ENCODE assay signal across 1 cellular context in genomic region chr10:79176949-79177602, GRCh38.
TF ChIP-seq lines count a peak whose summit lies in the region.

No MANE protein-coding gene starts in this region.

TF ChIP-seq in HepG2, 621 proteins besides CTCF, POLR2A, EP300 and RAD21 (continued from another document and continues in another):
- TF ChIP-seq, protein P1, sequence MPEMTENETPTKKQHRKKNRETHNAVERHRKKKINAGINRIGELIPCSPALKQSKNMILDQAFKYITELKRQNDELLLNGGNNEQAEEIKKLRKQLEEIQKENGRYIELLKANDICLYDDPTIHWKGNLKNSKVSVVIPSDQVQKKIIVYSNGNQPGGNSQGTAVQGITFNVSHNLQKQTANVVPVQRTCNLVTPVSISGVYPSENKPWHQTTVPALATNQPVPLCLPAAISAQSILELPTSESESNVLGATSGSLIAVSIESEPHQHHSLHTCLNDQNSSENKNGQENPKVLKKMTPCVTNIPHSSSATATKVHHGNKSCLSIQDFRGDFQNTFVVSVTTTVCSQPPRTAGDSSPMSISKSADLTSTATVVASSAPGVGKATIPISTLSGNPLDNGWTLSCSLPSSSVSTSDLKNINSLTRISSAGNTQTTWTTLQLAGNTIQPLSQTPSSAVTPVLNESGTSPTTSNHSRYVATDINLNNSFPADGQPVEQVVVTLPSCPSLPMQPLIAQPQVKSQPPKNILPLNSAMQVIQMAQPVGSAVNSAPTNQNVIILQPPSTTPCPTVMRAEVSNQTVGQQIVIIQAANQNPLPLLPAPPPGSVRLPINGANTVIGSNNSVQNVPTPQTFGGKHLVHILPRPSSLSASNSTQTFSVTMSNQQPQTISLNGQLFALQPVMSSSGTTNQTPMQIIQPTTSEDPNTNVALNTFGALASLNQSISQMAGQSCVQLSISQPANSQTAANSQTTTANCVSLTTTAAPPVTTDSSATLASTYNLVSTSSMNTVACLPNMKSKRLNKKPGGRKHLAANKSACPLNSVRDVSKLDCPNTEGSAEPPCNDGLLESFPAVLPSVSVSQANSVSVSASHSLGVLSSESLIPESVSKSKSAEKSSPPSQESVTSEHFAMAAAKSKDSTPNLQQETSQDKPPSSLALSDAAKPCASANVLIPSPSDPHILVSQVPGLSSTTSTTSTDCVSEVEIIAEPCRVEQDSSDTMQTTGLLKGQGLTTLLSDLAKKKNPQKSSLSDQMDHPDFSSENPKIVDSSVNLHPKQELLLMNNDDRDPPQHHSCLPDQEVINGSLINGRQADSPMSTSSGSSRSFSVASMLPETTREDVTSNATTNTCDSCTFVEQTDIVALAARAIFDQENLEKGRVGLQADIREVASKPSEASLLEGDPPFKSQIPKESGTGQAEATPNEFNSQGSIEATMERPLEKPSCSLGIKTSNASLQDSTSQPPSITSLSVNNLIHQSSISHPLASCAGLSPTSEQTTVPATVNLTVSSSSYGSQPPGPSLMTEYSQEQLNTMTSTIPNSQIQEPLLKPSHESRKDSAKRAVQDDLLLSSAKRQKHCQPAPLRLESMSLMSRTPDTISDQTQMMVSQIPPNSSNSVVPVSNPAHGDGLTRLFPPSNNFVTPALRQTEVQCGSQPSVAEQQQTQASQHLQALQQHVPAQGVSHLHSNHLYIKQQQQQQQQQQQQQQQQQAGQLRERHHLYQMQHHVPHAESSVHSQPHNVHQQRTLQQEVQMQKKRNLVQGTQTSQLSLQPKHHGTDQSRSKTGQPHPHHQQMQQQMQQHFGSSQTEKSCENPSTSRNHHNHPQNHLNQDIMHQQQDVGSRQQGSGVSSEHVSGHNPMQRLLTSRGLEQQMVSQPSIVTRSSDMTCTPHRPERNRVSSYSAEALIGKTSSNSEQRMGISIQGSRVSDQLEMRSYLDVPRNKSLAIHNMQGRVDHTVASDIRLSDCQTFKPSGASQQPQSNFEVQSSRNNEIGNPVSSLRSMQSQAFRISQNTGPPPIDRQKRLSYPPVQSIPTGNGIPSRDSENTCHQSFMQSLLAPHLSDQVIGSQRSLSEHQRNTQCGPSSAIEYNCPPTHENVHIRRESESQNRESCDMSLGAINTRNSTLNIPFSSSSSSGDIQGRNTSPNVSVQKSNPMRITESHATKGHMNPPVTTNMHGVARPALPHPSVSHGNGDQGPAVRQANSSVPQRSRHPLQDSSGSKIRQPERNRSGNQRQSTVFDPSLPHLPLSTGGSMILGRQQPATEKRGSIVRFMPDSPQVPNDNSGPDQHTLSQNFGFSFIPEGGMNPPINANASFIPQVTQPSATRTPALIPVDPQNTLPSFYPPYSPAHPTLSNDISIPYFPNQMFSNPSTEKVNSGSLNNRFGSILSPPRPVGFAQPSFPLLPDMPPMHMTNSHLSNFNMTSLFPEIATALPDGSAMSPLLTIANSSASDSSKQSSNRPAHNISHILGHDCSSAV (CRISPR knock-in tag; IDR thresholded peaks at IDR 0.05; ENCODE audit: borderline replicate concordance), result no peak
- TF ChIP-seq, protein P2, sequence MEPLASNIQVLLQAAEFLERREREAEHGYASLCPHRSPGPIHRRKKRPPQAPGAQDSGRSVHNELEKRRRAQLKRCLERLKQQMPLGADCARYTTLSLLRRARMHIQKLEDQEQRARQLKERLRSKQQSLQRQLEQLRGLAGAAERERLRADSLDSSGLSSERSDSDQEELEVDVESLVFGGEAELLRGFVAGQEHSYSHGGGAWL (CRISPR knock-in tag; IDR thresholded peaks at IDR 0.05), result no peak
- TF ChIP-seq ZNF20 (CRISPR knock-in tag; IDR thresholded peaks at IDR 0.05), result no peak
- no peak for TF ChIP-seq FOXO4 (CRISPR knock-in tag; conservative IDR thresholded peaks at IDR 0.05)
- TF ChIP-seq ZNF737 (CRISPR knock-in tag; IDR thresholded peaks at IDR 0.05; ENCODE audit: borderline replicate concordance), result no peak
- peak; percentile 53; the same call in 1 of the 2 replicates for TF ChIP-seq KMT2A (CRISPR knock-in tag; IDR thresholded peaks at IDR 0.05)
- no peak for TF ChIP-seq MAZ (IDR thresholded peaks at IDR 0.05; ENCODE audit: borderline replicate concordance, low read depth, low read length)
- no peak for TF ChIP-seq MAZ (CRISPR knock-in tag; IDR thresholded peaks at IDR 0.05; ENCODE audit: low read depth)
- TF ChIP-seq ISX (CRISPR knock-in tag; conservative IDR thresholded peaks at IDR 0.05), result no peak
- TF ChIP-seq MBNL3 (CRISPR knock-in tag; conservative IDR thresholded peaks at IDR 0.05), result no peak
- TF ChIP-seq, protein P3, sequence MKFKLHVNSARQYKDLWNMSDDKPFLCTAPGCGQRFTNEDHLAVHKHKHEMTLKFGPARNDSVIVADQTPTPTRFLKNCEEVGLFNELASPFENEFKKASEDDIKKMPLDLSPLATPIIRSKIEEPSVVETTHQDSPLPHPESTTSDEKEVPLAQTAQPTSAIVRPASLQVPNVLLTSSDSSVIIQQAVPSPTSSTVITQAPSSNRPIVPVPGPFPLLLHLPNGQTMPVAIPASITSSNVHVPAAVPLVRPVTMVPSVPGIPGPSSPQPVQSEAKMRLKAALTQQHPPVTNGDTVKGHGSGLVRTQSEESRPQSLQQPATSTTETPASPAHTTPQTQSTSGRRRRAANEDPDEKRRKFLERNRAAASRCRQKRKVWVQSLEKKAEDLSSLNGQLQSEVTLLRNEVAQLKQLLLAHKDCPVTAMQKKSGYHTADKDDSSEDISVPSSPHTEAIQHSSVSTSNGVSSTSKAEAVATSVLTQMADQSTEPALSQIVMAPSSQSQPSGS (CRISPR knock-in tag; IDR thresholded peaks at IDR 0.05), result no peak
- TF ChIP-seq ZNF777 (CRISPR knock-in tag; IDR thresholded peaks at IDR 0.05), result no peak
- TF ChIP-seq PCBP1 (IDR thresholded peaks at IDR 0.05; ENCODE audit: borderline replicate concordance, low read depth, low read length), result no peak
- TF ChIP-seq RELA (CRISPR knock-in tag; IDR thresholded peaks at IDR 0.05), result no peak
- TF ChIP-seq ZNF446 (CRISPR knock-in tag; IDR thresholded peaks at IDR 0.05), result no peak
- TF ChIP-seq, protein P4, sequence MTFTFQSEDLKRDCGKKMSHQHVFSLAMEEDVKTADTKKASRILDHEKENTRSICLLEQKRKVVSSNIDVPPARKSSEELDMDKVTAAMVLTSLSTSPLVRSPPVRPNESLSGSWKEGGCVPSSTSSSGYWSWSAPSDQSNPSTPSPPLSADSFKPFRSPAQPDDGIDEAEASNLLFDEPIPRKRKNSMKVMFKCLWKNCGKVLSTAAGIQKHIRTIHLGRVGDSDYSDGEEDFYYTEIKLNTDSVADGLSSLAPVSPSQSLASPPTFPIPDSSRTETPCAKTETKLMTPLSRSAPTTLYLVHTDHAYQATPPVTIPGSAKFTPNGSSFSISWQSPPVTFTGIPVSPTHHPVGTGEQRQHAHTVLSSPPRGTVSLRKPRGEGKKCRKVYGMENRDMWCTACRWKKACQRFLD (CRISPR knock-in tag; IDR thresholded peaks at IDR 0.05; ENCODE audit: borderline replicate concordance), result no peak
- TF ChIP-seq, protein P5, sequence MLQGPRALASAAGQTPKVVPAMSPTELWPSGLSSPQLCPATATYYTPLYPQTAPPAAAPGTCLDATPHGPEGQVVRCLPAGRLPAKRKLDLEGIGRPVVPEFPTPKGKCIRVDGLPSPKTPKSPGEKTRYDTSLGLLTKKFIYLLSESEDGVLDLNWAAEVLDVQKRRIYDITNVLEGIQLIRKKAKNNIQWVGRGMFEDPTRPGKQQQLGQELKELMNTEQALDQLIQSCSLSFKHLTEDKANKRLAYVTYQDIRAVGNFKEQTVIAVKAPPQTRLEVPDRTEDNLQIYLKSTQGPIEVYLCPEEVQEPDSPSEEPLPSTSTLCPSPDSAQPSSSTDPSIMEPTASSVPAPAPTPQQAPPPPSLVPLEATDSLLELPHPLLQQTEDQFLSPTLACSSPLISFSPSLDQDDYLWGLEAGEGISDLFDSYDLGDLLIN (CRISPR knock-in tag; IDR thresholded peaks at IDR 0.05; ENCODE audit: borderline replicate concordance), result no peak
- no peak for TF ChIP-seq PRPF4 (IDR thresholded peaks at IDR 0.05; ENCODE audit: low read depth, low read length, poor library complexity, severe bottlenecking)
- TF ChIP-seq, protein P6, sequence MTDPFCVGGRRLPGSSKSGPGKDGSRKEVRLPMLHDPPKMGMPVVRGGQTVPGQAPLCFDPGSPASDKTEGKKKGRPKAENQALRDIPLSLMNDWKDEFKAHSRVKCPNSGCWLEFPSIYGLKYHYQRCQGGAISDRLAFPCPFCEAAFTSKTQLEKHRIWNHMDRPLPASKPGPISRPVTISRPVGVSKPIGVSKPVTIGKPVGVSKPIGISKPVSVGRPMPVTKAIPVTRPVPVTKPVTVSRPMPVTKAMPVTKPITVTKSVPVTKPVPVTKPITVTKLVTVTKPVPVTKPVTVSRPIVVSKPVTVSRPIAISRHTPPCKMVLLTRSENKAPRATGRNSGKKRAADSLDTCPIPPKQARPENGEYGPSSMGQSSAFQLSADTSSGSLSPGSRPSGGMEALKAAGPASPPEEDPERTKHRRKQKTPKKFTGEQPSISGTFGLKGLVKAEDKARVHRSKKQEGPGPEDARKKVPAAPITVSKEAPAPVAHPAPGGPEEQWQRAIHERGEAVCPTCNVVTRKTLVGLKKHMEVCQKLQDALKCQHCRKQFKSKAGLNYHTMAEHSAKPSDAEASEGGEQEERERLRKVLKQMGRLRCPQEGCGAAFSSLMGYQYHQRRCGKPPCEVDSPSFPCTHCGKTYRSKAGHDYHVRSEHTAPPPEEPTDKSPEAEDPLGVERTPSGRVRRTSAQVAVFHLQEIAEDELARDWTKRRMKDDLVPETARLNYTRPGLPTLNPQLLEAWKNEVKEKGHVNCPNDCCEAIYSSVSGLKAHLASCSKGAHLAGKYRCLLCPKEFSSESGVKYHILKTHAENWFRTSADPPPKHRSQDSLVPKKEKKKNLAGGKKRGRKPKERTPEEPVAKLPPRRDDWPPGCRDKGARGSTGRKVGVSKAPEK (CRISPR knock-in tag; IDR thresholded peaks at IDR 0.05; ENCODE audit: borderline replicate concordance), result no peak
- TF ChIP-seq ZBTB26 (CRISPR knock-in tag; IDR thresholded peaks at IDR 0.05; ENCODE audit: borderline replicate concordance), result no peak
- TF ChIP-seq ZNF775 (CRISPR knock-in tag; IDR thresholded peaks at IDR 0.05; ENCODE audit: borderline replicate concordance), result no peak
- no peak for TF ChIP-seq CHD4 (IDR thresholded peaks at IDR 0.05; ENCODE audit: borderline replicate concordance, low read length)
- TF ChIP-seq MZF1 (CRISPR knock-in tag; IDR thresholded peaks at IDR 0.05; ENCODE audit: borderline replicate concordance), result no peak
- peak; percentile 94 for TF ChIP-seq ZFX (CRISPR knock-in tag; IDR thresholded peaks at IDR 0.05; ENCODE audit: low read depth)
- TF ChIP-seq PHF21A (CRISPR knock-in tag; IDR thresholded peaks at IDR 0.05), result peak; percentile 89
- TF ChIP-seq KDM2A (CRISPR knock-in tag; IDR thresholded peaks at IDR 0.05; ENCODE audit: borderline replicate concordance, low read depth), result no peak
- TF ChIP-seq ZNF34 (CRISPR knock-in tag; IDR thresholded peaks at IDR 0.05; ENCODE audit: borderline replicate concordance), result no peak
- TF ChIP-seq TCF7L2 (IDR thresholded peaks at IDR 0.05; ENCODE audit: low read depth, low read length), result no peak
- no peak; the same call in 1 of the 2 replicates for TF ChIP-seq AKAP8 (CRISPR knock-in tag; IDR thresholded peaks at IDR 0.05)
- TF ChIP-seq ZNF614 (CRISPR knock-in tag; IDR thresholded peaks at IDR 0.05; ENCODE audit: borderline replicate concordance), result 0 out of 2 replicates have a peak, but pooled peaks have one; percentile 58
- no peak for TF ChIP-seq RNF2 (conservative IDR thresholded peaks at IDR 0.05; ENCODE audit: low read depth)
- TF ChIP-seq CEBPG (CRISPR knock-in tag; IDR thresholded peaks at IDR 0.05), result peak; percentile 28; the same call in 1 of the 2 replicates
- TF ChIP-seq PHF8 (CRISPR knock-in tag; IDR thresholded peaks at IDR 0.05), result no peak
- no peak for TF ChIP-seq IRX3 (CRISPR knock-in tag; IDR thresholded peaks at IDR 0.05; ENCODE audit: borderline replicate concordance, low read depth)
- TF ChIP-seq, protein P7, sequence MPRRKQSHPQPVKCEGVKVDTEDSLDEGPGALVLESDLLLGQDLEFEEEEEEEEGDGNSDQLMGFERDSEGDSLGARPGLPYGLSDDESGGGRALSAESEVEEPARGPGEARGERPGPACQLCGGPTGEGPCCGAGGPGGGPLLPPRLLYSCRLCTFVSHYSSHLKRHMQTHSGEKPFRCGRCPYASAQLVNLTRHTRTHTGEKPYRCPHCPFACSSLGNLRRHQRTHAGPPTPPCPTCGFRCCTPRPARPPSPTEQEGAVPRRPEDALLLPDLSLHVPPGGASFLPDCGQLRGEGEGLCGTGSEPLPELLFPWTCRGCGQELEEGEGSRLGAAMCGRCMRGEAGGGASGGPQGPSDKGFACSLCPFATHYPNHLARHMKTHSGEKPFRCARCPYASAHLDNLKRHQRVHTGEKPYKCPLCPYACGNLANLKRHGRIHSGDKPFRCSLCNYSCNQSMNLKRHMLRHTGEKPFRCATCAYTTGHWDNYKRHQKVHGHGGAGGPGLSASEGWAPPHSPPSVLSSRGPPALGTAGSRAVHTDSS (CRISPR knock-in tag; conservative IDR thresholded peaks at IDR 0.05), result no peak
- no peak for TF ChIP-seq XBP1 (CRISPR knock-in tag; IDR thresholded peaks at IDR 0.05)
- TF ChIP-seq MEF2D (CRISPR knock-in tag; IDR thresholded peaks at IDR 0.05), result no peak
- TF ChIP-seq FLYWCH1 (CRISPR knock-in tag; IDR thresholded peaks at IDR 0.05), result no peak
- no peak for TF ChIP-seq ZFP36 (IDR thresholded peaks at IDR 0.05; ENCODE audit: borderline replicate concordance, low read depth, low read length, partially characterized antibody)
- no peak for TF ChIP-seq ZNF432 (CRISPR knock-in tag; IDR thresholded peaks at IDR 0.05; ENCODE audit: borderline replicate concordance)
- peak; percentile 82 for TF ChIP-seq ZFY (CRISPR knock-in tag; IDR thresholded peaks at IDR 0.05)
- no peak for TF ChIP-seq ZNF552 (CRISPR knock-in tag; IDR thresholded peaks at IDR 0.05; ENCODE audit: borderline replicate concordance)
- peak; percentile 57; the same call in 1 of the 2 replicates for TF ChIP-seq HIVEP1 (CRISPR knock-in tag; IDR thresholded peaks at IDR 0.05)
- TF ChIP-seq TFAP4 (IDR thresholded peaks at IDR 0.05; ENCODE audit: borderline replicate concordance, low read depth), result no peak
